Comparison of ENCODE assay signal across 19 cellular contexts in genomic region chr1:51750218-51750617, GRCh38.
A peak's percentile ranks its signal among the peaks of the same experiment; 100 is the strongest.
DNase-seq lines count a peak whose midpoint lies in the region; ATAC-seq, FAIRE-seq and TF ChIP-seq lines count a peak whose summit lies in the region.
"Had no signal": no experiment of that assay in that cellular context is flagged by ENCODE, and none has a peak within 500 bp of the region (broad histone marks: within the 10 kb centered on the region; RNA-seq: fewer than 3 reads in every experiment).

No MANE protein-coding gene starts in this region.

- 86 to 90% (median 87%) methylated on average over 3 of the region's 3 CpGs for WGBS in psoas muscle, 3 donors
- 90 to 96% methylated on average over 3 of the region's 3 CpGs for WGBS in pancreas, 2 donors

- intact Hi-C loops in psoas muscle (cut with DNase I) (no loop called here), pancreas (cut with DNase I) (no loop called here)
- intact Hi-C loops in activated CD8-positive, alpha-beta T cell treated with anti-CD3 and anti-CD28 coated beads for 36 hours (cut with micrococcal nuclease), result no loop called here

- H3K27me3 ChIP-seq in SJSA1 (replicated peaks) (no peaks in the 10 kb centered on the region), psoas muscle (ENCODE audit: insufficient read depth in 3 of 3, low read length in 2 of 3) (no peaks in the 10 kb centered on the region), pancreas (no peaks in the 10 kb centered on the region)
- H3K27me3 ChIP-seq: BLaER1, neural progenitor cell had no signal

- TF ChIP-seq CTCF in psoas muscle (IDR thresholded peaks at IDR 0.05) (no peak), pancreas (IDR thresholded peaks at IDR 0.05) (no peak)
- no peak for TF ChIP-seq CTCF in activated CD8-positive, alpha-beta T cell treated with anti-CD3 and anti-CD28 coated beads for 36 hours (IDR thresholded peaks at IDR 0.05)

- H3K9me3 ChIP-seq in SJSA1 (replicated peaks) (no peaks in the 10 kb centered on the region), psoas muscle (peaks cover 3% of the 10 kb centered on the region), pancreas (no peaks in the 10 kb centered on the region)

- H3K9me3 Mint-ChIP-seq in activated CD8-positive, alpha-beta T cell treated with anti-CD3 and anti-CD28 coated beads for 36 hours, result peaks cover 4% of the 10 kb centered on the region
- H3K9me3 Mint-ChIP-seq in activated CD4-positive, alpha-beta T cell treated with anti-CD3 and anti-CD28 coated beads, Interleukin-2, amount 10 ng/mL, durations not matched to agents 7 days and 5 days, result no peaks in the 10 kb centered on the region
- H3K9me3 Mint-ChIP-seq: HFFc6, neural progenitor cell had no signal

- H3K36me3 ChIP-seq in SJSA1 (peaks cover 33% of the 10 kb centered on the region), psoas muscle (ENCODE audit: insufficient read depth in 1 of 2, low read depth in 1 of 2) (peaks cover 4 to 78% of the 10 kb centered on the region in 2 donors), pancreas (peaks cover 0 to 29% (median 4%) of the 10 kb centered on the region in 3 donors)
- H3K36me3 ChIP-seq: neural progenitor cell had no signal

- H3K36me3 Mint-ChIP-seq in activated CD8-positive, alpha-beta T cell treated with anti-CD3 and anti-CD28 coated beads for 36 hours (ENCODE audit: low read depth), result peaks cover 25% of the 10 kb centered on the region
- H3K36me3 Mint-ChIP-seq in activated CD4-positive, alpha-beta T cell treated with anti-CD3 and anti-CD28 coated beads, Interleukin-2, amount 10 ng/mL, durations not matched to agents 7 days and 5 days (ENCODE audit: low read depth), result peaks cover 21% of the 10 kb centered on the region

- H3K4me1 Mint-ChIP-seq in activated CD8-positive, alpha-beta T cell treated with anti-CD3 and anti-CD28 coated beads for 36 hours (ENCODE audit: low read depth), result peaks cover 5% of the 10 kb centered on the region
- H3K4me1 Mint-ChIP-seq in activated CD4-positive, alpha-beta T cell treated with anti-CD3 and anti-CD28 coated beads, Interleukin-2, amount 10 ng/mL, durations not matched to agents 7 days and 5 days, result peaks cover 10% of the 10 kb centered on the region
- H3K4me1 Mint-ChIP-seq: neural progenitor cell had no signal

- H3K27ac Mint-ChIP-seq in activated CD8-positive, alpha-beta T cell treated with anti-CD3 and anti-CD28 coated beads for 36 hours, result no peak overlapping the region
- no peak overlapping the region for H3K27ac Mint-ChIP-seq in activated CD4-positive, alpha-beta T cell treated with anti-CD3 and anti-CD28 coated beads, Interleukin-2, amount 10 ng/mL, durations not matched to agents 7 days and 5 days
- H3K27ac Mint-ChIP-seq: neural progenitor cell had no signal

- POLR2A ChIA-PET in activated CD8-positive, alpha-beta T cell treated with anti-CD3 and anti-CD28 coated beads for 36 hours (lab: Charles Lee), result no interaction called here
- POLR2A ChIA-PET in activated CD4-positive, alpha-beta T cell treated with anti-CD3 and anti-CD28 coated beads, Interleukin-2, amount 10 ng/mL, durations not matched to agents 7 days and 5 days (lab: Charles Lee), result no interaction called here

- TF ChIP-seq POLR2A in erythroblast (IDR thresholded peaks at IDR 0.05; ENCODE audit: low read length), result no peak

- no peaks in the 10 kb centered on the region for H3K27me3 Mint-ChIP-seq in activated CD8-positive, alpha-beta T cell treated with anti-CD3 and anti-CD28 coated beads for 36 hours
- H3K27me3 Mint-ChIP-seq in activated CD4-positive, alpha-beta T cell treated with anti-CD3 and anti-CD28 coated beads, Interleukin-2, amount 10 ng/mL, durations not matched to agents 7 days and 5 days, result no peaks in the 10 kb centered on the region

- no peak for FAIRE-seq in pancreas (lab: Jason Lieb, UNC)

- CTCF ChIA-PET in activated CD8-positive, alpha-beta T cell treated with anti-CD3 and anti-CD28 coated beads for 36 hours (lab: Charles Lee), result interaction anchor here (1.5 kb wide), 2 partner anchors 18 to 19 kb away, joined by 3 to 5 read pairs; no protein-coding TSS in a partner anchor
- CTCF ChIA-PET in activated CD4-positive, alpha-beta T cell treated with anti-CD3 and anti-CD28 coated beads, Interleukin-2, amount 10 ng/mL, durations not matched to agents 7 days and 5 days (lab: Charles Lee), result interaction anchor here (0.5 to 0.8 kb wide), 2 partner anchors 17 to 73 kb away, joined by 3 to 4 read pairs; no protein-coding TSS in a partner anchor

- DNase-seq in HCEC 1CT, result peak; percentile 35
- peak in 1 of 2 experiments; percentile 21 for DNase-seq in SJSA1 (ENCODE audit: low read depth in 1 of 2, low spot score in 2 of 2)
- DNase-seq in dermis microvascular lymphatic vessel endothelial cell (ENCODE audit: low read depth in 2 of 2), result peak; percentile 78 to 90
- DNase-seq in psoas muscle, result no peak
- no peak for DNase-seq in erythroblast (lab: John Stamatoyannopoulos, UW)
- DNase-seq in activated CD8-positive, alpha-beta T cell treated with anti-CD3 and anti-CD28 coated beads for 36 hours, result no peak
- DNase-seq in pancreas, result no peak
- DNase-seq in activated CD4-positive, alpha-beta T cell treated with anti-CD3 and anti-CD28 coated beads, Interleukin-2, amount 10 ng/mL, durations not matched to agents 7 days and 5 days, result no peak
- DNase-seq: activated naive CD4-positive, alpha-beta T cell; amygdala; Karpas-422; left cardiac atrium; NCI-H1105 treated with DMSO at 0.1 percent for 48 hours; NCI-H2081 treated with DMSO at 0.1 percent for 48 hours; NCI-H510A treated with DMSO at 0.1 percent for 48 hours had no signal

- no peak overlapping the region for H3K4me3 ChIP-seq in SJSA1
- no peak overlapping the region for H3K4me3 ChIP-seq in psoas muscle
- no peak overlapping the region for H3K4me3 ChIP-seq in pancreas
- H3K4me3 ChIP-seq: BLaER1, neural progenitor cell had no signal

- peaks cover 9% of the 10 kb centered on the region for H3K4me1 ChIP-seq in SJSA1 (replicated peaks)
- no peaks in the 10 kb centered on the region for H3K4me1 ChIP-seq in psoas muscle
- peaks cover 0 to 2% (median 0%) of the 10 kb centered on the region in 3 donors for H3K4me1 ChIP-seq in pancreas
- H3K4me1 ChIP-seq: BLaER1 had no signal

- H3K4me3 Mint-ChIP-seq in activated CD8-positive, alpha-beta T cell treated with anti-CD3 and anti-CD28 coated beads for 36 hours, result no peak overlapping the region
- no peak overlapping the region for H3K4me3 Mint-ChIP-seq in activated CD4-positive, alpha-beta T cell treated with anti-CD3 and anti-CD28 coated beads, Interleukin-2, amount 10 ng/mL, durations not matched to agents 7 days and 5 days
- H3K4me3 Mint-ChIP-seq: HFFc6, neural progenitor cell had no signal

- H3K27ac ChIP-seq in SJSA1, result peak overlapping the region; percentile 18; the same call in 1 of the 2 replicates
- H3K27ac ChIP-seq in psoas muscle, result peak overlapping the region; percentile 4
- H3K27ac ChIP-seq in pancreas, result no peak overlapping the region
- H3K27ac ChIP-seq: BLaER1, neural progenitor cell, VCaP had no signal

- ATAC-seq in psoas muscle, result no peak
- ATAC-seq in activated CD8-positive, alpha-beta T cell treated with anti-CD3 and anti-CD28 coated beads for 36 hours, result no peak
- ATAC-seq in pancreas, result no peak

Comparison
In these comparisons a context has a peak if more than half of its experiments do, and no peak if none do; other contexts are left out.
1. DNase-seq: peak in HCEC 1CT (single experiment) and dermis microvascular lymphatic vessel endothelial cell (2 of 2); none in psoas muscle (0 of 2), erythroblast (0 of 2), activated CD8-positive, alpha-beta T cell treated with anti-CD3 and anti-CD28 coated beads for 36 hours (single experiment), pancreas (0 of 6) and activated CD4-positive, alpha-beta T cell treated with anti-CD3 and anti-CD28 coated beads, Interleukin-2, amount 10 ng/mL, durations not matched to agents 7 days and 5 days (single experiment).
2. H3K27ac ChIP-seq: peak in SJSA1 (single experiment) and psoas muscle (single experiment); none in pancreas (0 of 4).